In the genomic region with DNA sequence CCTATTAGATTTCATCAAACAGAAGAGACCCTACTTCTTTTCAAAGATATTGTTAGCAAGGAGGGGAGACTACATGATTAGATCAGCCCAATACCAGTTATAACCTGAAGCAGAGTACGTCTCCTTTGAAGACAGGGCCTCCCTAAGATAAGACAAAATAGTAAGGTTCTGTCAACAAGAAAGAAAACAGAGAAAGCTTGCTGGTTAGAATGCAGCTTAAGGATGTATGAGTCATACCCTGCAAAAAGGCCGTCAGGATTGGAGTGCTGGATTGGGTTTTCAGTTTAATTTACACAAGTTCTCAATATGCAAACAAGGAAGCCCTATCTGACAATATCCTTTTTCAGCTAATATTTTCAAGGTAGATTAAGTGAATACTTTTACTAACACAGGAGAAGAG, we compare ENCODE assay signal across 20 cellular contexts.
DNase-seq lines count a peak whose midpoint lies in the region; ATAC-seq and TF ChIP-seq lines count a peak whose summit lies in the region.
"Had no signal": no experiment of that assay in that cellular context is flagged by ENCODE, and none has a peak within 500 bp of the region (broad histone marks: within the 10 kb centered on the region; RNA-seq: fewer than 3 reads in every experiment).

No MANE protein-coding gene starts in this region.

- H3K27me3 Mint-ChIP-seq in Calu3 (ENCODE audit: unreplicated experiment) (no peaks in the 10 kb centered on the region), neural progenitor cell (ENCODE audit: insufficient read depth, low read depth) (peaks cover 3% of the 10 kb centered on the region)

- H3K36me3 Mint-ChIP-seq in Calu3 (ENCODE audit: insufficient read depth, unreplicated experiment) (no peaks in the 10 kb centered on the region), neural progenitor cell (no peaks in the 10 kb centered on the region)

- H3K79me2 ChIP-seq in neural progenitor cell (ENCODE audit: low read depth): no peaks in the 10 kb centered on the region

- no peak overlapping the region for H3K9ac ChIP-seq in neural progenitor cell

- H3K27ac ChIP-seq in SJSA1: peak overlapping the region; percentile 15; the same call in 1 of the 2 replicates
- H3K27ac ChIP-seq in neural progenitor cell: no peak overlapping the region
- H3K27ac ChIP-seq: C4-2B had no signal

- TF ChIP-seq CTCF in Calu3 (IDR thresholded peaks at IDR 0.05; ENCODE audit: unreplicated experiment) (no peak), fibroblast of pulmonary artery (IDR thresholded peaks at IDR 0.05; ENCODE audit: low read length, missing control alignments) (no peak), neural progenitor cell (IDR thresholded peaks at IDR 0.05) (no peak)

- DNase-seq in Calu3 (no peak), SJSA1 (ENCODE audit: low read depth in 1 of 2, low spot score in 2 of 2) (peak in 1 of 2 experiments; percentile 28), fibroblast of pulmonary artery (ENCODE audit: low read depth) (peak; percentile 48), neural progenitor cell (ENCODE audit: low spot score) (no peak), cortex of kidney (lab: John Stamatoyannopoulos, UW) (no peak), Right ventricle myocardium inferior (ENCODE audit: missing footprints) (no peak), Kasumi-1 (lab: John Stamatoyannopoulos, UW) (no peak)
- DNase-seq: ACHN, DMS153, GF-D8, NCI-H1105 treated with DMSO at 0.1 percent for 48 hours, NCI-H1694, NCI-H510A treated with DMSO at 0.1 percent for 48 hours, NCI-H774, OCI-M1, SHP77 treated with DMSO at 0.1 percent for 48 hours had no signal

- peaks cover 31% of the 10 kb centered on the region for H3K4me1 Mint-ChIP-seq in Calu3 (ENCODE audit: low read depth, unreplicated experiment)
- H3K4me1 Mint-ChIP-seq in neural progenitor cell: peaks cover 15% of the 10 kb centered on the region

- ATAC-seq in Right ventricle myocardium inferior: no peak
- no peak for ATAC-seq in GM18868 (IDR thresholded peaks at IDR 0.05; ENCODE audit: unreplicated experiment)
- ATAC-seq: GM23338, SK-N-SH treated with all-trans-retinoic acid at 6 μM for 48 hours had no signal

- no peaks in the 10 kb centered on the region for H3K36me3 ChIP-seq in SJSA1
- no peaks in the 10 kb centered on the region for H3K36me3 ChIP-seq in neural progenitor cell

- H3K27me3 ChIP-seq in SJSA1 (replicated peaks) (no peaks in the 10 kb centered on the region), neural progenitor cell (no peaks in the 10 kb centered on the region)

- no peak overlapping the region for H3K4me2 ChIP-seq in neural progenitor cell
- H3K4me2 ChIP-seq: GM23338 had no signal

- peaks cover 23% of the 10 kb centered on the region for H3K4me1 ChIP-seq in SJSA1 (replicated peaks)
- H3K4me1 ChIP-seq in neural progenitor cell: peaks cover 12% of the 10 kb centered on the region

- H3K27ac Mint-ChIP-seq in Calu3 (ENCODE audit: unreplicated experiment) (peak overlapping the region; percentile 54), neural progenitor cell (no peak overlapping the region)
- H3K27ac Mint-ChIP-seq: GM23338 had no signal

- peaks cover 7% of the 10 kb centered on the region for H3K9me3 Mint-ChIP-seq in Calu3 (ENCODE audit: low read depth, unreplicated experiment)
- H3K9me3 Mint-ChIP-seq in neural progenitor cell: peaks cover 2% of the 10 kb centered on the region

- BruUV-seq in Calu3 (replicated peaks; lab: Mats Ljungman, UMichigan): no TSS peak

- H3F3A ChIP-seq in neural progenitor cell (ENCODE audit: low read depth): no peaks in the 10 kb centered on the region

- intact Hi-C loops in Calu3 (cut with micrococcal nuclease; ENCODE audit: unreplicated experiment): no loop called here
- intact Hi-C loops in Right ventricle myocardium inferior (cut with DNase I): no loop called here

- H3K9me3 ChIP-seq in SJSA1 (replicated peaks): peaks cover 2% of the 10 kb centered on the region; the same call in 1 of the 2 replicates
- H3K9me3 ChIP-seq in neural progenitor cell (ENCODE audit: low read depth): no peaks in the 10 kb centered on the region

- CTCF ChIA-PET in Calu3 (lab: Charles Lee): interaction anchor here (0.8 kb wide), 1 partner anchor 9 kb away, joined by 3 read pairs; no protein-coding TSS in a partner anchor

- no peaks in the 10 kb centered on the region for H4K20me1 ChIP-seq in neural progenitor cell (ENCODE audit: low read depth)

- H3K4me3 Mint-ChIP-seq in Calu3 (ENCODE audit: low read depth, unreplicated experiment) (no peak overlapping the region), neural progenitor cell (no peak overlapping the region)
- H3K4me3 Mint-ChIP-seq: GM23338 had no signal

- H3K4me3 ChIP-seq in SJSA1 (no peak overlapping the region), fibroblast of pulmonary artery (replicated peaks; ENCODE audit: low read depth, low read length) (no peak overlapping the region), neural progenitor cell (no peak overlapping the region)
- H3K4me3 ChIP-seq: GM23338 had no signal

- H2AFZ ChIP-seq in neural progenitor cell (replicated peaks): peak overlapping the region; percentile 7
- H2AFZ ChIP-seq: GM23338 had no signal
